In genomic region chr1:16440480-16441311, GRCh38 we compare ENCODE assay signal across 8 cellular contexts. TPM values are rescaled to one million over a fixed set of nuclear protein-coding genes. Genes with fewer than 3 reads are reported as not detected.
DNase-seq lines count a peak whose midpoint lies in the region; ATAC-seq lines count a peak whose summit lies in the region.

A gene with protein sequence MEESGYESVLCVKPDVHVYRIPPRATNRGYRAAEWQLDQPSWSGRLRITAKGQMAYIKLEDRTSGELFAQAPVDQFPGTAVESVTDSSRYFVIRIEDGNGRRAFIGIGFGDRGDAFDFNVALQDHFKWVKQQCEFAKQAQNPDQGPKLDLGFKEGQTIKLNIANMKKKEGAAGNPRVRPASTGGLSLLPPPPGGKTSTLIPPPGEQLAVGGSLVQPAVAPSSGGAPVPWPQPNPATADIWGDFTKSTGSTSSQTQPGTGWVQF (plus strand): TSS chr1:16440724. CDS start chr1:16440762, 38 bp downstream.

- no CpG with 5 or more reads among the region's 70 CpGs for WGBS in mesendoderm (ENCODE audit: extremely low coverage, insufficient coverage, low lambda C conversion rate)

- H3K9me3 ChIP-seq in HUES6 (ENCODE audit: control insufficient read depth, insufficient read depth, low read depth, low read length) (no peaks in the 10 kb centered on the region), NT2/D1 (ENCODE audit: insufficient read depth, low read length) (no peaks in the 10 kb centered on the region), endocrine pancreas (ENCODE audit: control insufficient read depth, low read length) (no peaks in the 10 kb centered on the region)

- H2AK5ac ChIP-seq in mesendoderm (ENCODE audit: low read length): no peak within 1 kb of the TSS

- DNase-seq in COR-L47 (lab: John Stamatoyannopoulos, UW) (peak; percentile 90), NT2/D1 (ENCODE audit: low read depth, low spot score) (peak; percentile 91), mesendoderm (peak; percentile 96)
- DNase-seq in activated CD8-positive, alpha-beta memory T cell treated with anti-CD3 and anti-CD28 coated beads, Interleukin-2, amount 10 ng/mL, durations not matched to agents 7 days and 5 days: peak; percentile 96
- DNase-seq in stimulated activated CD8-positive, alpha-beta memory T cell treated with anti-CD3 and anti-CD28 coated beads, Interleukin-12 subunit alpha, Interleukin-12 subunit beta, amount 100 ng/mL, for 4 hours (ENCODE audit: low read depth): peak; percentile 87

- H3K79me1 ChIP-seq in mesendoderm (ENCODE audit: low read length): peaks cover 5% of the 10 kb centered on the region

- H3K4me3 ChIP-seq in HUES6 (ENCODE audit: low read depth, low read length) (peak within 1 kb of the TSS; percentile 83), NT2/D1 (ENCODE audit: insufficient read length, low read depth) (peak within 1 kb of the TSS; percentile 93), endocrine pancreas (ENCODE audit: control insufficient read depth, insufficient read depth, low read length) (peak within 1 kb of the TSS; percentile 81), mesendoderm (ENCODE audit: low read length) (peak within 1 kb of the TSS; percentile 99)

- H4K8ac ChIP-seq in mesendoderm (ENCODE audit: low read depth, low read length): no peak within 1 kb of the TSS

- peak within 1 kb of the TSS; percentile 17 for H2BK120ac ChIP-seq in mesendoderm (ENCODE audit: low read depth, low read length)

- H3K9ac ChIP-seq in HUES6 (ENCODE audit: low read length) (peak within 1 kb of the TSS; percentile 79), NT2/D1 (ENCODE audit: insufficient read length, low read depth) (peak within 1 kb of the TSS; percentile 86), endocrine pancreas (ENCODE audit: control insufficient read depth, insufficient read depth, low read length) (peak within 1 kb of the TSS; percentile 88), mesendoderm (ENCODE audit: low read length) (peak within 1 kb of the TSS; percentile 95)

- peaks cover 22% of the 10 kb centered on the region for H3K36me3 ChIP-seq in HUES6 (ENCODE audit: control insufficient read depth, insufficient read depth, low read length)
- H3K36me3 ChIP-seq in NT2/D1 (ENCODE audit: insufficient read depth, insufficient read length, low read length): peaks cover 40% of the 10 kb centered on the region
- no peaks in the 10 kb centered on the region for H3K36me3 ChIP-seq in endocrine pancreas (ENCODE audit: control insufficient read depth, insufficient read depth, low read length)
- no peaks in the 10 kb centered on the region for H3K36me3 ChIP-seq in mesendoderm (ENCODE audit: control insufficient read depth, insufficient read depth, low read length)

- H3K4ac ChIP-seq in mesendoderm (ENCODE audit: low read depth, low read length): peak within 1 kb of the TSS; percentile 66

- peak within 1 kb of the TSS; percentile 29 for H3K18ac ChIP-seq in mesendoderm (ENCODE audit: low read length)

- CTCF ChIA-PET in activated CD8-positive, alpha-beta memory T cell treated with anti-CD3 and anti-CD28 coated beads, Interleukin-2, amount 10 ng/mL, durations not matched to agents 7 days and 5 days (lab: Charles Lee): interaction anchor here (0.7 to 3.0 kb wide), 26 partner anchors 9 to 361 kb away, joined by 3 to 19 read pairs (median 4); partner anchors contain the start of genes CPLANE2, FBXO42 and SZRD1

- peaks cover 15% of the 10 kb centered on the region for H3K36me3 Mint-ChIP-seq in activated CD8-positive, alpha-beta memory T cell treated with anti-CD3 and anti-CD28 coated beads, Interleukin-2, amount 10 ng/mL, durations not matched to agents 7 days and 5 days

- peaks cover 39% of the 10 kb centered on the region for H3K4me1 Mint-ChIP-seq in activated CD8-positive, alpha-beta memory T cell treated with anti-CD3 and anti-CD28 coated beads, Interleukin-2, amount 10 ng/mL, durations not matched to agents 7 days and 5 days

- H3K4me2 ChIP-seq in mesendoderm (ENCODE audit: low read length): peak within 1 kb of the TSS; percentile 77

- peak within 1 kb of the TSS; percentile 85 for H3K4me3 Mint-ChIP-seq in activated CD8-positive, alpha-beta memory T cell treated with anti-CD3 and anti-CD28 coated beads, Interleukin-2, amount 10 ng/mL, durations not matched to agents 7 days and 5 days

- H2BK15ac ChIP-seq in mesendoderm (replicated peaks; ENCODE audit: low read depth): no peak within 1 kb of the TSS

- peak within 1 kb of the TSS; percentile 95 for H4K5ac ChIP-seq in mesendoderm (ENCODE audit: low read length)

- ATAC-seq in GM21367 (IDR thresholded peaks at IDR 0.05; ENCODE audit: unreplicated experiment): peak; percentile 70
- ATAC-seq in activated CD8-positive, alpha-beta memory T cell treated with anti-CD3 and anti-CD28 coated beads, Interleukin-2, amount 10 ng/mL, durations not matched to agents 7 days and 5 days: peak; percentile 91

- H3K27me3 ChIP-seq in HUES6 (ENCODE audit: control insufficient read depth, insufficient read depth, low read length) (no peaks in the 10 kb centered on the region), NT2/D1 (ENCODE audit: insufficient read depth, insufficient read length) (no peaks in the 10 kb centered on the region), endocrine pancreas (ENCODE audit: control insufficient read depth, insufficient read depth, low read length) (no peaks in the 10 kb centered on the region), mesendoderm (ENCODE audit: insufficient read depth, low read length, poor library complexity) (no peaks in the 10 kb centered on the region)

- no peak within 1 kb of the TSS for H3K23ac ChIP-seq in mesendoderm (ENCODE audit: low read length)

- H2BK5ac ChIP-seq in mesendoderm (ENCODE audit: low read length): no peak within 1 kb of the TSS

- H3K27me3 Mint-ChIP-seq in activated CD8-positive, alpha-beta memory T cell treated with anti-CD3 and anti-CD28 coated beads, Interleukin-2, amount 10 ng/mL, durations not matched to agents 7 days and 5 days: no peaks in the 10 kb centered on the region

- no peaks in the 10 kb centered on the region for H3K9me3 Mint-ChIP-seq in activated CD8-positive, alpha-beta memory T cell treated with anti-CD3 and anti-CD28 coated beads, Interleukin-2, amount 10 ng/mL, durations not matched to agents 7 days and 5 days (ENCODE audit: low read depth)

- H3K56ac ChIP-seq in mesendoderm (ENCODE audit: low read length): peak within 1 kb of the TSS; percentile 97

- H3K79me2 ChIP-seq in mesendoderm (ENCODE audit: control insufficient read depth, insufficient read depth, low read length): peaks cover 2% of the 10 kb centered on the region

- peak within 1 kb of the TSS; percentile 92 for H3K27ac Mint-ChIP-seq in activated CD8-positive, alpha-beta memory T cell treated with anti-CD3 and anti-CD28 coated beads, Interleukin-2, amount 10 ng/mL, durations not matched to agents 7 days and 5 days

- H3K27ac ChIP-seq in HUES6 (ENCODE audit: low read depth, low read length): no peak within 1 kb of the TSS
- H3K27ac ChIP-seq in mesendoderm (ENCODE audit: low read depth, low read length): peak within 1 kb of the TSS; percentile 53

- H3K4me1 ChIP-seq in HUES6 (ENCODE audit: control insufficient read depth, insufficient read depth, low read length) (no peaks in the 10 kb centered on the region), NT2/D1 (ENCODE audit: insufficient read depth, insufficient read length) (no peaks in the 10 kb centered on the region), endocrine pancreas (ENCODE audit: control insufficient read depth, insufficient read depth, low read length) (no peaks in the 10 kb centered on the region), mesendoderm (ENCODE audit: control insufficient read depth, low read depth, low read length) (peaks cover 2% of the 10 kb centered on the region)

RNA-seq across cellular contexts. Expression of the gene that starts here (rescaled TPM):
- total RNA-seq in activated CD8-positive, alpha-beta memory T cell treated with anti-CD3 and anti-CD28 coated beads, Interleukin-2, amount 10 ng/mL, durations not matched to agents 7 days and 5 days: 10 to 100 TPM; 71.0 to 88.3 TPM
- 32.6 TPM for polyA plus RNA-seq in mesendoderm (2013, experiment 1 of 2)
- 29.9 TPM for polyA plus RNA-seq in mesendoderm (2013, experiment 2 of 2)
